Comparison of ENCODE assay signal across 8 cellular contexts in the genomic region with DNA sequence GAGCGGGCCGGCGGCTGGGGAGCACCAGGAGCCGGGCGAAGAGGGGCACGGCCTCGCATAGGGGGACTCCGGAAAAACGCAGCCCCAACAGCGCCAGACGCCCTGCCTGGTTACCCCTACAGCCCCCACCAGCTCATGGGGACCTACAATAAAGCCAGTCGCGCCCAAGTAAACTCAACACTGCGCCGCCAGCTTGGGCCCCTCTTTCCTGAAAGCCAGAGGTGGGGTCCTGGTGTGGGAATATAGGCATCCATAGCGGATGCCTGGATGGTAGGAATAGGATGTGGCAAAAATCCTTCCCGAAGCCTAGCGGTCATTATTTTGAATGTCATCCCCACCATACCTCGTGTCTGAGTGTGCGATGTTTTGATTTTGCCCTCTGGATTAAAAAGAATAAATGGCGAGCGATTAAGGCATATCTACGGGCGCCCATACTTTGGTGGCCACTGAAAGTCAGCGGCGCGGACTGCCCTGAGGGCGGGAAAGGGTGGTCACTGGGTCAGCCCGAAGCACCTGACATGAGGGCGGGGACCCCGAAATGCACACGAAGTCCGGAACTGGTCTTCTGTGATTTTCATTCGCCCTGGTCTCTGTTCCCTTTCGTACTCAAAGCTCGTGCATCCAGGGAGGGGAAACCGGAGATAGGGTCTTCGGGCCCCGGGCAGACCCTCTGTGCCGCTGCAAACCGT. TPM values are rescaled to one million over a fixed set of nuclear protein-coding genes. Genes with fewer than 3 reads are reported as not detected.
DNase-seq lines count a peak whose midpoint lies in the region; ATAC-seq, FAIRE-seq and TF ChIP-seq lines count a peak whose summit lies in the region.

A gene with protein sequence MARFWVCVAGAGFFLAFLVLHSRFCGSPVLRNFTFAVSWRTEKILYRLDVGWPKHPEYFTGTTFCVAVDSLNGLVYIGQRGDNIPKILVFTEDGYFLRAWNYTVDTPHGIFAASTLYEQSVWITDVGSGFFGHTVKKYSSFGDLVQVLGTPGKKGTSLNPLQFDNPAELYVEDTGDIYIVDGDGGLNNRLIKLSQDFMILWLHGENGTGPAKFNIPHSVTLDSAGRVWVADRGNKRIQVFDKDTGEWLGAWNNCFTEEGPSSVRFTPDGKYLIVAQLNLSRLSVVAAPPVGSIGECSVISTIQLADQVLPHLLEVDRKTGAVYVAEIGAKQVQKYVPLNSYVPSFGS (plus strand): TSS at position 577 of the 689 bp plus-strand sequence. CDS start 184 bp downstream, outside the sequence.
TSS of gene PROSER1 (minus strand) at position 210 of the 689 bp plus-strand sequence. CDS start 847 bp downstream, outside the sequence.

- WGBS in psoas muscle, 3 donors: 0% methylated on average over 41 of the region's 41 CpGs

- no peak for FAIRE-seq in urothelium cell line (lab: Jason Lieb, UNC)

- peak within 1 kb of the TSS; percentile 98 for H3K27ac Mint-ChIP-seq in T-helper 17 cell

- no peak for TF ChIP-seq CTCF in GM12875 (IDR thresholded peaks at IDR 0.05; ENCODE audit: borderline replicate concordance, insufficient read depth, low read depth, low read length)
- TF ChIP-seq CTCF in right atrium auricular region (IDR thresholded peaks at IDR 0.05): peak in 1 of 2 donors; percentile 19
- TF ChIP-seq CTCF in psoas muscle (IDR thresholded peaks at IDR 0.05): no peak

- H3K36me3 ChIP-seq in right atrium auricular region (no peaks in the 10 kb centered on the region), psoas muscle (ENCODE audit: insufficient read depth in 1 of 2, low read depth in 1 of 2) (peaks cover 0 to 15% of the 10 kb centered on the region in 2 donors)

- H3K27me3 ChIP-seq in right atrium auricular region (no peaks in the 10 kb centered on the region), psoas muscle (ENCODE audit: insufficient read depth in 3 of 3, low read length in 2 of 3) (no peaks in the 10 kb centered on the region)

- peak; percentile 88 for DNase-seq in NCI-H1694 treated with DMSO at 0.1 percent for 48 hours (lab: John Stamatoyannopoulos, UW)
- peak; percentile 64 to 70 (median 69) for DNase-seq in T-helper 17 cell
- DNase-seq in right atrium auricular region (ENCODE audit: low spot score): peak; percentile 94
- peak; percentile 92 to 97 for DNase-seq in psoas muscle
- DNase-seq in urothelium cell line (ENCODE audit: low spot score): peak; percentile 70

- H3K4me3 ChIP-seq in GM12875 (ENCODE audit: low read depth, low read length): peak within 1 kb of the TSS; percentile 81
- H3K4me3 ChIP-seq in right atrium auricular region: peak within 1 kb of the TSS; percentile 91 to 94
- peak within 1 kb of the TSS; percentile 95 for H3K4me3 ChIP-seq in psoas muscle

- peaks cover 3% of the 10 kb centered on the region for H3K36me3 Mint-ChIP-seq in T-helper 17 cell (ENCODE audit: low read depth)

- H3K4me1 ChIP-seq in right atrium auricular region: peaks cover 0 to 40% of the 10 kb centered on the region in 2 donors
- H3K4me1 ChIP-seq in psoas muscle: peaks cover 31% of the 10 kb centered on the region

- peak within 1 kb of the TSS; percentile 97 for H3K27ac ChIP-seq in angular gyrus (ENCODE audit: low read depth, low read length)
- peak within 1 kb of the TSS; percentile 76 to 86 for H3K27ac ChIP-seq in right atrium auricular region
- peak within 1 kb of the TSS; percentile 85 for H3K27ac ChIP-seq in psoas muscle

- peaks cover 39% of the 10 kb centered on the region for H3K4me1 Mint-ChIP-seq in T-helper 17 cell

- H3K4me3 Mint-ChIP-seq in T-helper 17 cell: peak within 1 kb of the TSS; percentile 96

- intact Hi-C loops in psoas muscle (cut with DNase I): loop anchor here in 1 of 2 donors (10.0 kb wide), 1 partner anchor 227 kb away; no protein-coding TSS in a partner anchor

- H3K9me3 ChIP-seq in T-helper 17 cell (ENCODE audit: control insufficient read depth, low read length, poor library complexity, severe bottlenecking) (no peaks in the 10 kb centered on the region), right atrium auricular region (no peaks in the 10 kb centered on the region), psoas muscle (no peaks in the 10 kb centered on the region)

- no peaks in the 10 kb centered on the region for H3K27me3 Mint-ChIP-seq in T-helper 17 cell

- ATAC-seq in HG02840 (IDR thresholded peaks at IDR 0.05; ENCODE audit: low FRiP score, unreplicated experiment) (peak; percentile 71), T-helper 17 cell (peak; percentile 82), psoas muscle (peak; percentile 93 to 96 (median 96))

RNA-seq across cellular contexts. Expression of the first gene that starts in this region (rescaled TPM):
- total RNA-seq in T-helper 17 cell: 10 to 100 TPM; 10.7 to 12.9 TPM
- total RNA-seq in right atrium auricular region: 1 to 10 TPM; 5.1 to 8.6 TPM
- 10 to 100 TPM in 1 of 4 donors, 1 to 10 TPM in 3; 7.2 to 10.1 (median 8.1) TPM for total RNA-seq in psoas muscle
- 1 to 10 TPM; 3.4 to 9.3 (median 3.7) TPM for polyA plus RNA-seq in psoas muscle

RNA-seq across cellular contexts. Expression of gene PROSER1, which starts in this region (rescaled TPM):
- total RNA-seq in T-helper 17 cell (10 to 100 TPM; 42.8 to 52.5 TPM), right atrium auricular region (1 to 10 TPM; 7.8 to 8.9 TPM), psoas muscle (10 to 100 TPM; 13.3 to 19.2 (median 15.1) TPM)
- 1 to 10 TPM; 3.4 to 8.5 (median 5.4) TPM for polyA plus RNA-seq in psoas muscle

Comparison
In these comparisons a context has a peak if more than half of its experiments do, and no peak if none do; other contexts are left out.
1. Peak in every context shown above with its lines: DNase-seq, ATAC-seq, H3K4me3 ChIP-seq and H3K27ac ChIP-seq.